ENCODE assay signal across 13 cellular contexts in genomic region chr14:64680675-64681060, GRCh38. TPM values are rescaled to one million over a fixed set of nuclear protein-coding genes. Genes with fewer than 3 reads are reported as not detected.
DNase-seq lines count a peak whose midpoint lies in the region; ATAC-seq, FAIRE-seq and TF ChIP-seq lines count a peak whose summit lies in the region.
"Had no signal": no experiment of that assay in that cellular context is flagged by ENCODE, and none has a peak within 500 bp of the region (broad histone marks: within the 10 kb centered on the region; RNA-seq: fewer than 3 reads in every experiment).

No MANE protein-coding gene starts in this region.

- no peak overlapping the region for H2BK12ac ChIP-seq in H1 (ENCODE audit: low read depth, low read length)

- H3K4me1 ChIP-seq in adipocyte (ENCODE audit: control insufficient read depth, insufficient read depth, low read length): peaks cover 22% of the 10 kb centered on the region
- peaks cover 0 to 9% (median 5%) of the 10 kb centered on the region in 4 experiments; a peak in 5 of 7 replicates for H3K4me1 ChIP-seq in H1 (replicated peaks in 1 of 4; ENCODE audit: control insufficient read depth in 3 of 4, insufficient read depth in 4 of 4, low read length in 3 of 4)
- H3K4me1 ChIP-seq in osteoblast (ENCODE audit: insufficient read depth, low read length): peaks cover 13% of the 10 kb centered on the region
- peaks cover 20 to 49% of the 10 kb centered on the region in 2 donors for H3K4me1 ChIP-seq in thyroid gland

- no peak for TF ChIP-seq CTCF in H1 (IDR thresholded peaks at IDR 0.05; ENCODE audit: control extremely low read depth in 1 of 3, insufficient read depth in 1 of 3, low read depth in 1 of 3, low read length in 3 of 3)
- no peak for TF ChIP-seq CTCF in osteoblast (IDR thresholded peaks at IDR 0.05; ENCODE audit: extremely low read depth, low read depth, low read length)
- TF ChIP-seq CTCF in thyroid gland (IDR thresholded peaks at IDR 0.05): no peak

- no peak for TF ChIP-seq RAD21 in H1 (IDR thresholded peaks at IDR 0.05 in 1 of 2, conservative IDR thresholded peaks at IDR 0.05 in 1 of 2; ENCODE audit: low read depth in 2 of 2, low read length in 2 of 2)

- H3K36me3 ChIP-seq in adipocyte (ENCODE audit: control insufficient read depth, insufficient read depth, low read length, severe bottlenecking) (no peaks in the 10 kb centered on the region), H1 (ENCODE audit: control insufficient read depth in 2 of 4, insufficient read depth in 4 of 4, low read length in 3 of 4) (no peaks in the 10 kb centered on the region), osteoblast (ENCODE audit: insufficient read depth, low read length) (no peaks in the 10 kb centered on the region), thyroid gland (no peaks in the 10 kb centered on the region)
- H3K36me3 ChIP-seq: BLaER1 treated with 17β-estradiol and CSF1 and Interleukin-3, amounts not matched to agents 10 nM and 100 nM; MG63 had no signal

- H4K5ac ChIP-seq in H1 (ENCODE audit: insufficient read length, low read depth, low read length): no peak overlapping the region

- no peak overlapping the region for H3K18ac ChIP-seq in H1 (ENCODE audit: extremely low read depth, low read length)

- H3K56ac ChIP-seq in H1 (replicated peaks; ENCODE audit: insufficient read length, low read depth, low read length): no peak overlapping the region

- intact Hi-C loops in thyroid gland (cut with DNase I): no loop called here

- H2BK5ac ChIP-seq in H1 (ENCODE audit: low read depth, low read length): no peak overlapping the region; the same call in 1 of the 2 replicates

- H3K79me1 ChIP-seq in H1 (ENCODE audit: low read depth, low read length): no peaks in the 10 kb centered on the region

- ATAC-seq in HG03039 (IDR thresholded peaks at IDR 0.05; ENCODE audit: unreplicated experiment) (no peak), HG02973 (IDR thresholded peaks at IDR 0.05; ENCODE audit: unreplicated experiment) (no peak)

- H2BK20ac ChIP-seq in H1 (ENCODE audit: low read length): no peak overlapping the region

- no peak overlapping the region for H2BK15ac ChIP-seq in H1 (ENCODE audit: low read length)

- H4K91ac ChIP-seq in H1 (replicated peaks; ENCODE audit: insufficient read length, low read length): no peak overlapping the region

- H3K27me3 ChIP-seq in adipocyte (replicated peaks; ENCODE audit: control insufficient read depth, insufficient read depth, low read length): no peaks in the 10 kb centered on the region
- H3K27me3 ChIP-seq in H1 (replicated peaks in 1 of 4; ENCODE audit: control insufficient read depth in 3 of 4, extremely low read depth in 1 of 4, insufficient read depth in 3 of 4, low read length in 3 of 4): no peaks in the 10 kb centered on the region
- no peaks in the 10 kb centered on the region for H3K27me3 ChIP-seq in osteoblast (ENCODE audit: insufficient read depth, low read length)
- H3K27me3 ChIP-seq in thyroid gland: no peaks in the 10 kb centered on the region
- H3K27me3 ChIP-seq: BLaER1 treated with 17β-estradiol and CSF1 and Interleukin-3, amounts not matched to agents 10 nM and 100 nM; MG63 had no signal

- no peak for TF ChIP-seq EP300 in H1 (IDR thresholded peaks at IDR 0.05; ENCODE audit: borderline replicate concordance in 1 of 2, low read depth in 2 of 2, low read length in 2 of 2)

- H2AK5ac ChIP-seq in H1 (ENCODE audit: low read depth, low read length): no peak overlapping the region

- WGBS in H1 (ENCODE audit: extremely low coverage in 1 of 2, insufficient coverage in 1 of 2, insufficient read length in 1 of 2, insufficient replicate concordance in 2 of 2, low coverage in 1 of 2, low lambda C conversion rate in 2 of 2, missing lambda C conversion rate in 1 of 2), 2 experiments: 82% methylated on average over 4 of the region's 4 CpGs; no CpG with 5 or more reads in 1 of the 2 experiments
- WGBS in thyroid gland, 2 donors: 69 to 86% methylated on average over 4 of the region's 4 CpGs

- H3K27ac ChIP-seq in H1 (ENCODE audit: low read depth, low read length): no peak overlapping the region
- peak overlapping the region; percentile 4 for H3K27ac ChIP-seq in osteoblast (ENCODE audit: low read depth, low read length)
- H3K27ac ChIP-seq in thyroid gland: peak overlapping the region; percentile 85 to 99 (median 93)
- H3K27ac ChIP-seq: BLaER1 treated with 17β-estradiol and CSF1 and Interleukin-3, amounts not matched to agents 10 nM and 100 nM had no signal

- no peak for FAIRE-seq in H1 (lab: Jason Lieb, UNC)

- DNase-seq in adipocyte (ENCODE audit: low read depth) (no peak), H1 (ENCODE audit: low read depth in 1 of 2, low spot score in 2 of 2) (no peak), osteoblast (ENCODE audit: insufficient read length, low spot score, missing footprints) (no peak), thyroid gland (no peak), amniotic stem cell (lab: John Stamatoyannopoulos, UW) (no peak), G401 (ENCODE audit: low spot score) (no peak)
- DNase-seq: activated gamma-delta T cell, NCI-H2029 treated with DMSO at 0.1 percent for 48 hours, SHP77 treated with DMSO at 0.1 percent for 48 hours had no signal

- no peak for TF ChIP-seq POLR2A in H1 (IDR thresholded peaks at IDR 0.05; ENCODE audit: control extremely low read depth in 1 of 2, low read depth in 2 of 2, low read length in 2 of 2)
- no peak for TF ChIP-seq POLR2A in thyroid gland (IDR thresholded peaks at IDR 0.05)

- H3K9ac ChIP-seq in adipocyte (ENCODE audit: low read length) (peak overlapping the region; percentile 39), H1 (replicated peaks in 1 of 4; ENCODE audit: extremely low read depth in 1 of 4, low read depth in 3 of 4, low read length in 3 of 4) (no peak overlapping the region)
- H3K9ac ChIP-seq: BLaER1 treated with 17β-estradiol and CSF1 and Interleukin-3, amounts not matched to agents 10 nM and 100 nM had no signal

- no peaks in the 10 kb centered on the region for H3K79me2 ChIP-seq in H1 (ENCODE audit: control insufficient read depth in 1 of 2, insufficient read depth in 2 of 2, low read length in 2 of 2)
- no peaks in the 10 kb centered on the region for H3K79me2 ChIP-seq in osteoblast (ENCODE audit: insufficient read depth, low read length)

- H3K4me2 ChIP-seq in H1 (ENCODE audit: insufficient read depth in 1 of 2, low read depth in 2 of 2, low read length in 2 of 2): no peak overlapping the region
- no peak overlapping the region for H3K4me2 ChIP-seq in osteoblast (ENCODE audit: insufficient read depth, low read length)

- no peaks in the 10 kb centered on the region for H3K9me3 ChIP-seq in adipocyte (ENCODE audit: control insufficient read depth, low read length)
- H3K9me3 ChIP-seq in H1 (ENCODE audit: insufficient read depth in 2 of 2, low read depth in 1 of 2, low read length in 1 of 2): no peaks in the 10 kb centered on the region
- no peaks in the 10 kb centered on the region for H3K9me3 ChIP-seq in osteoblast (ENCODE audit: low read depth, low read length)
- H3K9me3 ChIP-seq in thyroid gland: no peaks in the 10 kb centered on the region
- H3K9me3 ChIP-seq: BLaER1 treated with 17β-estradiol and CSF1 and Interleukin-3, amounts not matched to agents 10 nM and 100 nM; MG63 had no signal

- CTCF ChIA-PET in H1 (lab: Charles Lee; ENCODE audit: partially characterized antibody): interaction anchor here (1.2 to 3.1 kb wide), 5 partner anchors 8 to 45 kb away, joined by 3 to 14 read pairs (median 9); no protein-coding TSS in a partner anchor

- 0 out of 2 replicates have a peak overlapping the region, but pooled peaks have one; percentile 12 for H4K8ac ChIP-seq in H1 (ENCODE audit: extremely low read depth, insufficient read depth, low read length)

- H2AFZ ChIP-seq in H1 (ENCODE audit: low read length): no peak overlapping the region
- peak overlapping the region; percentile 51 for H2AFZ ChIP-seq in osteoblast (ENCODE audit: low read length)

- POLR2A ChIA-PET in H1 (lab: Charles Lee; ENCODE audit: partially characterized antibody): interaction anchor here (1.1 kb wide), 1 partner anchor 84 kb away, joined by 3 read pairs; no protein-coding TSS in a partner anchor

- H3K14ac ChIP-seq in H1 (ENCODE audit: insufficient read length): no peak overlapping the region

- H3K4me3 ChIP-seq in adipocyte (ENCODE audit: low read length) (no peak overlapping the region), H1 (ENCODE audit: extremely low read depth in 1 of 4, insufficient read depth in 2 of 4, low read depth in 3 of 4, low read length in 4 of 4) (no peak overlapping the region), osteoblast (ENCODE audit: insufficient read depth, low read length) (no peak overlapping the region), thyroid gland (replicated peaks in 1 of 3) (no peak overlapping the region)
- H3K4me3 ChIP-seq: BLaER1 treated with 17β-estradiol and CSF1 and Interleukin-3, amounts not matched to agents 10 nM and 100 nM; MG63 had no signal

- H3K4ac ChIP-seq in H1 (replicated peaks; ENCODE audit: insufficient read length, low read depth, low read length): no peak overlapping the region

- no peaks in the 10 kb centered on the region; the same call in 1 of the 2 replicates for H3K23me2 ChIP-seq in H1 (ENCODE audit: low read depth, low read length)

- H3K23ac ChIP-seq in H1 (ENCODE audit: insufficient read length): no peak overlapping the region

- H4K20me1 ChIP-seq in H1 (replicated peaks in 1 of 2; ENCODE audit: control insufficient read depth in 1 of 2, insufficient read depth in 2 of 2, low read length in 2 of 2) (no peaks in the 10 kb centered on the region), osteoblast (ENCODE audit: insufficient read depth, low read length) (no peaks in the 10 kb centered on the region)

- H2BK120ac ChIP-seq in H1 (replicated peaks; ENCODE audit: low read depth, low read length): no peak overlapping the region

- in situ Hi-C loops in G401 (cut with HindIII; ENCODE audit: low sequenced_read_pairs): no loop called here

TF ChIP-seq in H1, 55 proteins besides CTCF, POLR2A, EP300 and RAD21:
- TF ChIP-seq NANOG (IDR thresholded peaks at IDR 0.05; ENCODE audit: insufficient read depth, low read depth, low read length, poor library complexity, severe bottlenecking) (no peak), TAF1 (IDR thresholded peaks at IDR 0.05; ENCODE audit: low read depth, low read length) (no peak), TCF12 (IDR thresholded peaks at IDR 0.05; ENCODE audit: low read depth, low read length) (no peak)
TF ChIP-seq in H1: peak in this region for 0.

RNA-seq across cellular contexts. Expression of gene PLEKHG3, which starts 23.6 kb away (rescaled TPM):
- 89.1 and 90.6 TPM in 2 replicates for total RNA-seq in H1 (2021; fragmentation: NEBNext Ultra II Directional; extraction: Animal tissue kit (Norgen Biotek cat#: 25700))
- polyA plus RNA-seq in H1 (2011; rRNA removed): 43.4 and 52.2 TPM in 2 replicates
- polyA plus RNA-seq in H1 (2011; cell fraction: cytosol; rRNA removed): 47.9 TPM
- 122 TPM for polyA plus RNA-seq in H1 (2011; cell fraction: nucleus; rRNA removed)
- polyA plus RNA-seq in H1 (2012, experiment 1 of 2): 38.4 to 58.9 TPM (median 52.0 TPM) in 4 replicates
- polyA plus RNA-seq in H1 (2012, experiment 2 of 2): 33.1 TPM
- polyA plus RNA-seq in H1 (2013, experiment 1 of 2): 25.1 TPM
- polyA plus RNA-seq in H1 (2013, experiment 2 of 2): 24.3 TPM
- polyA minus RNA-seq in H1 (2011; rRNA and poly(A)+ RNA removed): 67.8 and 88.3 TPM in 2 replicates
- polyA minus RNA-seq in H1 (2011; cell fraction: cytosol; rRNA and poly(A)+ RNA removed): 45.6 TPM
- polyA minus RNA-seq in H1 (2011; cell fraction: nucleus; rRNA and poly(A)+ RNA removed): 80.2 TPM
- total RNA-seq in osteoblast (2.9 and 5.4 TPM in 2 replicates), thyroid gland (10 to 100 TPM; 41.0 to 83.0 (median 54.6) TPM)
- 5.2 and 6.7 TPM in 2 replicates for total RNA-seq in G401 (2014; rRNA removed; shearing (Covaris generic))
